In the genomic region with DNA sequence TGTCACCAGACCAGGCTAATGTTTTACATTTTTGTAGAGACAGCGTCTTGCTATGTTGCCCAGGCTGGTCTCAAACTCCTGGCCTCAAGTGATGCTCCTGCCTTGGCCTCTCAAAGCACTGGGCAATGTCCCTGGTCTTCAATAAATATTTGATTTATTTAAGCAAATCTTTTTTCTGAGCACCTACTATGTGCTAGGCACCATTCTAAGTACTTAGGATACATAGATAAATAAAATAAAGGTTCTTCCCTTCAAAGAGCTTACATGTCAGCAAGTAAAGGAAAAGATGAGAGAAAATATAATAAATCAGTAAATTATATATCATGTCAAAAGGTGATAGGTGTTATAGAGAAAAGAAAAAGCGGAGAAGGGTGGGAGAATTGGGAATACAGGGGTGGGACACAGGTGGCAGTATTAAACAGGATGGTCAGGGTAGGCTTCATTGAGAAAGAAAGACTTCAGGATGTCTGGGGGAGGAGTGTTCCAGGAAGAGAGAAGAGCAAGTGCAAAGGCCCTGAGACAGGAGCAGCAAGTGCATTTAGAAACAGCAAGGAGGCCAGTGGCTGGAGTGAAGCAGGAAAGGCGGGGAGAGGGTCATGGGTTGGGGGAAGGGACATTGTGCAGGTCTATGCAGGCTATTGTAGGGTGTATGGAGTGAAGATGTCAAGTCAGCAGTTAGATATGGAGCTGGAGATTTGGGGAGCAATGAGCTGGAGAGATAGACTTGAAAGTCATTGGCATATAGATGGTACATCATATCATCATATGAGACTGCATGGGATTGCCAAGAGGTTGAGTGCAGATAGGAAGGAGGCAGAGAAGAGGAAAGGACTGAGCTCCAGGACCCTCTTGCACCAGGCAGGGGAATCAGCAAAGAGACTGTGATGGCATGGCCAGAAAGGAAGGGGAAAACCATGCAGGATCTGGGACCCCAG, we compare ENCODE assay signal across 16 cellular contexts. TPM values are rescaled to one million over a fixed set of nuclear protein-coding genes. Genes with fewer than 3 reads are reported as not detected.
DNase-seq lines count a peak whose midpoint lies in the region; ATAC-seq and TF ChIP-seq lines count a peak whose summit lies in the region.
"Had no signal": no experiment of that assay in that cellular context is flagged by ENCODE, and none has a peak within 500 bp of the region (broad histone marks: within the 10 kb centered on the region; RNA-seq: fewer than 3 reads in every experiment).

No MANE protein-coding gene starts in this region.

- H3K36me3 Mint-ChIP-seq in activated naive CD4-positive, alpha-beta T cell treated with anti-CD3 and anti-CD28 coated beads, Interleukin-2, amount 10 ng/mL, durations not matched to agents 7 days and 5 days = no peaks in the 10 kb centered on the region
- H3K36me3 Mint-ChIP-seq: CD4-positive, CD25-positive, alpha-beta regulatory T cell had no signal

- BruUV-seq in Panc1 (replicated peaks; lab: Mats Ljungman, UMichigan) = TSS peak; percentile 74

- intact Hi-C loops in Panc1 (cut with micrococcal nuclease; ENCODE audit: unreplicated experiment) (no loop called here), right lobe of liver (cut with DNase I) (no loop called here)

- WGBS in right lobe of liver (ENCODE audit: insufficient coverage, low coverage, low lambda C conversion rate, missing lambda C conversion rate) = 100% methylated on average over 3 of the region's 3 CpGs

- DNase-seq in activated naive CD4-positive, alpha-beta T cell treated with anti-CD3 and anti-CD28 coated beads, Interleukin-2, amount 10 ng/mL, durations not matched to agents 7 days and 5 days = peak; percentile 12
- DNase-seq in activated naive CD4-positive, alpha-beta T cell treated with Interleukin-2 at 50 U/mL for 16 hours = no peak
- DNase-seq in Panc1 (ENCODE audit: low read depth, low spot score) (no peak), right lobe of liver (peak in 1 of 3 donors; percentile 6), D341Med (ENCODE audit: low spot score) (no peak)
- no peak for DNase-seq in NK-92 treated with Interleukin-12 subunit alpha and Interleukin-12 subunit beta, amount 100 ng/mL, for 24 hours (lab: John Stamatoyannopoulos, UW)
- DNase-seq in stimulated activated naive CD8-positive, alpha-beta T cell treated with anti-CD3 and anti-CD28 coated beads, Interleukin-15, amount 100 ng/mL, for 72 hours = no peak
- DNase-seq in activated CD4-positive, alpha-beta T cell treated with anti-CD3 and anti-CD28 coated beads, Interleukin-2, amount 50 U/mL, for 1 hour = no peak
- DNase-seq: CD4-positive, CD25-positive, alpha-beta regulatory T cell; DMS 273 treated with DMSO at 0.1 percent for 48 hours; DMS79; GM23248 had no signal

- CTCF ChIA-PET in activated naive CD4-positive, alpha-beta T cell treated with anti-CD3 and anti-CD28 coated beads, Interleukin-2, amount 10 ng/mL, durations not matched to agents 7 days and 5 days (lab: Charles Lee) = interaction anchor here (1.6 kb wide), 1 partner anchor 16 kb away, joined by 7 read pairs; no protein-coding TSS in a partner anchor
- CTCF ChIA-PET in Panc1 (lab: Charles Lee) = no interaction called here

- in situ Hi-C loops in Panc1 (cut with HindIII; ENCODE audit: low pct_unique_long_range_greater_than_20kb, low sequenced_read_pairs) = no loop called here

- no peaks in the 10 kb centered on the region for H3K9me3 ChIP-seq in Panc1 (ENCODE audit: control insufficient read depth, insufficient read depth, low read depth, low read length)
- no peaks in the 10 kb centered on the region for H3K9me3 ChIP-seq in right lobe of liver
- H3K9me3 ChIP-seq: BLaER1 treated with 17β-estradiol and CSF1 and Interleukin-3, amounts not matched to agents 10 nM and 100 nM had no signal

- H3K36me3 ChIP-seq in Panc1 (ENCODE audit: control insufficient read depth, insufficient read depth, low read length) (0 out of 2 replicates have a peak, but pooled peaks cover 3% of the 10 kb centered on the region), right lobe of liver (peaks cover 0 to 7% (median 3%) of the 10 kb centered on the region in 4 donors)
- H3K36me3 ChIP-seq: BLaER1 treated with 17β-estradiol and CSF1 and Interleukin-3, amounts not matched to agents 10 nM and 100 nM had no signal

- H3K4me3 Mint-ChIP-seq in activated naive CD4-positive, alpha-beta T cell treated with anti-CD3 and anti-CD28 coated beads, Interleukin-2, amount 10 ng/mL, durations not matched to agents 7 days and 5 days = no peak overlapping the region
- H3K4me3 Mint-ChIP-seq in stimulated activated naive CD8-positive, alpha-beta T cell treated with anti-CD3 and anti-CD28 coated beads, Interleukin-15, amount 100 ng/mL, for 72 hours = no peak overlapping the region
- H3K4me3 Mint-ChIP-seq: CD4-positive, CD25-positive, alpha-beta regulatory T cell had no signal

- no peak overlapping the region for H3K27ac Mint-ChIP-seq in activated naive CD4-positive, alpha-beta T cell treated with anti-CD3 and anti-CD28 coated beads, Interleukin-2, amount 10 ng/mL, durations not matched to agents 7 days and 5 days
- H3K27ac Mint-ChIP-seq in stimulated activated naive CD8-positive, alpha-beta T cell treated with anti-CD3 and anti-CD28 coated beads, Interleukin-15, amount 100 ng/mL, for 72 hours = no peak overlapping the region

- H3K4me1 ChIP-seq in Panc1 (ENCODE audit: control insufficient read depth, insufficient read depth, low read length) = peaks cover 64% of the 10 kb centered on the region
- peaks cover 0 to 23% (median 12%) of the 10 kb centered on the region in 4 donors for H3K4me1 ChIP-seq in right lobe of liver

- H3K9me3 Mint-ChIP-seq in activated naive CD4-positive, alpha-beta T cell treated with anti-CD3 and anti-CD28 coated beads, Interleukin-2, amount 10 ng/mL, durations not matched to agents 7 days and 5 days = no peaks in the 10 kb centered on the region
- no peaks in the 10 kb centered on the region for H3K9me3 Mint-ChIP-seq in stimulated activated naive CD8-positive, alpha-beta T cell treated with anti-CD3 and anti-CD28 coated beads, Interleukin-15, amount 100 ng/mL, for 72 hours

- peak; percentile 32 for TF ChIP-seq POLR2A in right lobe of liver (IDR thresholded peaks at IDR 0.05)

- H3K4me3 ChIP-seq in Panc1 (ENCODE audit: low read depth in 2 of 2, low read length in 2 of 2) = no peak overlapping the region
- H3K4me3 ChIP-seq in right lobe of liver = no peak overlapping the region
- H3K4me3 ChIP-seq: BLaER1 treated with 17β-estradiol and CSF1 and Interleukin-3, amounts not matched to agents 10 nM and 100 nM; GM12878; GM23248 had no signal

- H3K27me3 ChIP-seq in Panc1 (ENCODE audit: control insufficient read depth, insufficient read depth, low read length) = no peaks in the 10 kb centered on the region
- H3K27me3 ChIP-seq in right lobe of liver = no peaks in the 10 kb centered on the region
- H3K27me3 ChIP-seq: BLaER1 treated with 17β-estradiol and CSF1 and Interleukin-3, amounts not matched to agents 10 nM and 100 nM had no signal

- peaks cover 48% of the 10 kb centered on the region for H3K27me3 Mint-ChIP-seq in activated naive CD4-positive, alpha-beta T cell treated with anti-CD3 and anti-CD28 coated beads, Interleukin-2, amount 10 ng/mL, durations not matched to agents 7 days and 5 days
- H3K27me3 Mint-ChIP-seq in stimulated activated naive CD8-positive, alpha-beta T cell treated with anti-CD3 and anti-CD28 coated beads, Interleukin-15, amount 100 ng/mL, for 72 hours = peaks cover 7% of the 10 kb centered on the region

- H3K27ac ChIP-seq in Panc1 (ENCODE audit: low read length) (peak overlapping the region; percentile 5), right lobe of liver (no peak overlapping the region)
- H3K27ac ChIP-seq: 22Rv1; BLaER1 treated with 17β-estradiol and CSF1 and Interleukin-3, amounts not matched to agents 10 nM and 100 nM; GM23248 had no signal

- TF ChIP-seq CTCF in Panc1 (IDR thresholded peaks at IDR 0.05) (no peak), right lobe of liver (IDR thresholded peaks at IDR 0.05) (no peak)

- POLR2A ChIA-PET in Panc1 (lab: Charles Lee) = no interaction called here

- no peaks in the 10 kb centered on the region for H3K4me1 Mint-ChIP-seq in activated naive CD4-positive, alpha-beta T cell treated with anti-CD3 and anti-CD28 coated beads, Interleukin-2, amount 10 ng/mL, durations not matched to agents 7 days and 5 days
- no peaks in the 10 kb centered on the region for H3K4me1 Mint-ChIP-seq in stimulated activated naive CD8-positive, alpha-beta T cell treated with anti-CD3 and anti-CD28 coated beads, Interleukin-15, amount 100 ng/mL, for 72 hours
- H3K4me1 Mint-ChIP-seq: CD4-positive, CD25-positive, alpha-beta regulatory T cell had no signal

- ATAC-seq in Panc1 (no peak), right lobe of liver (no peak)
- no peak for ATAC-seq in stimulated activated naive CD8-positive, alpha-beta T cell treated with anti-CD3 and anti-CD28 coated beads, Interleukin-15, amount 100 ng/mL, for 72 hours
- ATAC-seq: GM12878 had no signal

RNA-seq across cellular contexts. Expression of gene ABCC3, which starts 11.3 kb away (rescaled TPM):
- 128 TPM for total RNA-seq in Panc1 (2021; ENCODE audit: unreplicated experiment)
- 188 TPM for polyA plus RNA-seq in Panc1 (2012; ENCODE audit: insufficient read length)
- 100 to 1,000 TPM; 146 to 286 (median 178) TPM for total RNA-seq in right lobe of liver
- total RNA-seq: G401 had no signal
